In the genomic region with DNA sequence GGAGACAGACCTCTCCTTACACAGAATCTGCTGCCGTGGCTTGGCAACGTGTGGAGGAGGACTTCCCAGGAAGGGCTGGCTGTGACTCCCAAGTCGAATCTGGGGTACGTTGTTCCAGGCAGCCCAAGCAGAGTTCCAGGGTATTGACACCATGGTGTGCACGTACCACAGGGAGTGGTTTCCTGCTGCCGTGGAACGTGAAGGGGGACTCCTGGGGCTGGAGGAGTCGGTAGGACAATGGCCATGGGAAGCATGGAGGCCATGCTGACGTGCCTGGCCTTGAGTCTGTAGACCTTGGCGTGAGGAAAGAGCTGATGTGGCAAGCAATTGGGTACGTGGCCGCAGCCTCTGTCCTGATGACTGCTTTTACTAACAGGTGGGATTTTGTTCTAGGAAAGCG, we compare ENCODE assay signal across 16 cellular contexts.
DNase-seq lines count a peak whose midpoint lies in the region; ATAC-seq and TF ChIP-seq lines count a peak whose summit lies in the region.
"Had no signal": no experiment of that assay in that cellular context is flagged by ENCODE, and none has a peak within 500 bp of the region (broad histone marks: within the 10 kb centered on the region; RNA-seq: fewer than 3 reads in every experiment).

No MANE protein-coding gene starts in this region.

- no peak for TF ChIP-seq EP300 in esophagus muscularis mucosa (IDR thresholded peaks at IDR 0.05)

- DNase-seq in Caco-2 (no peak), GM23338 (ENCODE audit: low spot score) (no peak), esophagus muscularis mucosa (ENCODE audit: extremely low spot score) (peak; percentile 37), substantia nigra (lab: John Stamatoyannopoulos, UW) (no peak), ascending aorta (ENCODE audit: low spot score in 2 of 2) (no peak)
- no peak for DNase-seq in activated CD4-positive, alpha-beta memory T cell treated with anti-CD3 and anti-CD28 coated beads for 36 hours
- DNase-seq: ACHN; BE2C; C1 segment of cervical spinal cord; CD4-positive, CD25-positive, alpha-beta regulatory T cell; CD8-positive, alpha-beta memory T cell; COR-L47; GM23248; H7 had no signal

- 89% methylated on average over 13 of the region's 13 CpGs for WGBS in esophagus muscularis mucosa

- intact Hi-C loops in Caco-2 (cut with micrococcal nuclease; ENCODE audit: unreplicated experiment) (no loop called here), esophagus muscularis mucosa (cut with DNase I) (no loop called here), ascending aorta (cut with DNase I) (no loop called here)
- intact Hi-C loops in activated CD4-positive, alpha-beta memory T cell treated with anti-CD3 and anti-CD28 coated beads for 36 hours (cut with micrococcal nuclease), result no loop called here

- H3K4me3 Mint-ChIP-seq in Caco-2 (ENCODE audit: unreplicated experiment), result no peak overlapping the region
- no peak overlapping the region for H3K4me3 Mint-ChIP-seq in GM23338
- H3K4me3 Mint-ChIP-seq in activated CD4-positive, alpha-beta memory T cell treated with anti-CD3 and anti-CD28 coated beads for 36 hours, result no peak overlapping the region
- H3K4me3 Mint-ChIP-seq: CD4-positive, CD25-positive, alpha-beta regulatory T cell had no signal

- TF ChIP-seq CTCF in Caco-2 (IDR thresholded peaks at IDR 0.05; ENCODE audit: insufficient read depth in 1 of 2, low read depth in 1 of 2, low read length in 1 of 2, severe bottlenecking in 1 of 2, unreplicated experiment in 1 of 2), result no peak
- TF ChIP-seq CTCF in GM23338 (conservative IDR thresholded peaks at IDR 0.05; ENCODE audit: low read depth in 2 of 2), result no peak
- no peak for TF ChIP-seq CTCF in esophagus muscularis mucosa (IDR thresholded peaks at IDR 0.05)
- TF ChIP-seq CTCF in ascending aorta (IDR thresholded peaks at IDR 0.05), result no peak

- H3K27ac Mint-ChIP-seq in Caco-2 (ENCODE audit: unreplicated experiment) (peak overlapping the region; percentile 32), GM23338 (0 out of 2 replicates have a peak overlapping the region, but pooled peaks have one; percentile 11)
- no peak overlapping the region for H3K27ac Mint-ChIP-seq in activated CD4-positive, alpha-beta memory T cell treated with anti-CD3 and anti-CD28 coated beads for 36 hours
- H3K27ac Mint-ChIP-seq: CD4-positive, CD25-positive, alpha-beta regulatory T cell had no signal

- H3K9me3 Mint-ChIP-seq in Caco-2 (ENCODE audit: unreplicated experiment) (no peaks in the 10 kb centered on the region), GM23338 (no peaks in the 10 kb centered on the region)
- no peaks in the 10 kb centered on the region for H3K9me3 Mint-ChIP-seq in activated CD4-positive, alpha-beta memory T cell treated with anti-CD3 and anti-CD28 coated beads for 36 hours
- H3K9me3 Mint-ChIP-seq: CD4-positive, CD25-positive, alpha-beta regulatory T cell; CD8-positive, alpha-beta memory T cell had no signal

- H3K27me3 Mint-ChIP-seq in Caco-2 (ENCODE audit: insufficient read depth, unreplicated experiment), result no peaks in the 10 kb centered on the region
- H3K27me3 Mint-ChIP-seq in GM23338 (ENCODE audit: insufficient read depth, low read depth, poor library complexity), result peaks cover 2% of the 10 kb centered on the region
- no peaks in the 10 kb centered on the region for H3K27me3 Mint-ChIP-seq in activated CD4-positive, alpha-beta memory T cell treated with anti-CD3 and anti-CD28 coated beads for 36 hours
- H3K27me3 Mint-ChIP-seq: CD4-positive, CD25-positive, alpha-beta regulatory T cell; CD8-positive, alpha-beta memory T cell had no signal

- no peaks in the 10 kb centered on the region for H4K20me1 ChIP-seq in GM23338 (replicated peaks; ENCODE audit: insufficient read depth)

- H3K4me1 Mint-ChIP-seq in Caco-2 (ENCODE audit: low read depth, unreplicated experiment) (no peaks in the 10 kb centered on the region), GM23338 (no peaks in the 10 kb centered on the region; the same call in 2 of the 3 replicates)
- H3K4me1 Mint-ChIP-seq in activated CD4-positive, alpha-beta memory T cell treated with anti-CD3 and anti-CD28 coated beads for 36 hours (ENCODE audit: low read depth), result no peaks in the 10 kb centered on the region

- no peaks in the 10 kb centered on the region for H3F3A ChIP-seq in GM23338 (replicated peaks; ENCODE audit: low read depth)

- BruUV-seq in Caco-2 (replicated peaks; lab: Mats Ljungman, UMichigan), result no TSS peak

- H3K4me3 ChIP-seq in Caco-2 (ENCODE audit: low read depth, low read length) (no peak overlapping the region), GM23338 (no peak overlapping the region), esophagus muscularis mucosa (no peak overlapping the region), ascending aorta (no peak overlapping the region)
- H3K4me3 ChIP-seq: GM23248, K562 had no signal

- TF ChIP-seq POLR2A in esophagus muscularis mucosa (IDR thresholded peaks at IDR 0.05; ENCODE audit: low read depth), result no peak

- POLR2A ChIA-PET in Caco-2 (lab: Charles Lee), result no interaction called here
- POLR2A ChIA-PET in activated CD4-positive, alpha-beta memory T cell treated with anti-CD3 and anti-CD28 coated beads for 36 hours (lab: Charles Lee), result no interaction called here

- H3K4me1 ChIP-seq in Caco-2, result no peaks in the 10 kb centered on the region
- no peaks in the 10 kb centered on the region for H3K4me1 ChIP-seq in GM23338 (ENCODE audit: insufficient read depth)
- H3K4me1 ChIP-seq in esophagus muscularis mucosa, result no peaks in the 10 kb centered on the region
- no peaks in the 10 kb centered on the region for H3K4me1 ChIP-seq in ascending aorta
- H3K4me1 ChIP-seq: BE2C had no signal

- H3K27ac ChIP-seq in GM23338 (ENCODE audit: low read depth) (no peak overlapping the region), esophagus muscularis mucosa (replicated peaks in 1 of 4) (no peak overlapping the region), substantia nigra (ENCODE audit: low read depth, low read length, poor library complexity, severe bottlenecking) (peak overlapping the region; percentile 23), ascending aorta (no peak overlapping the region)
- H3K27ac ChIP-seq: GM23248 had no signal

- CTCF ChIA-PET in Caco-2 (lab: Charles Lee), result no interaction called here
- CTCF ChIA-PET in activated CD4-positive, alpha-beta memory T cell treated with anti-CD3 and anti-CD28 coated beads for 36 hours (lab: Charles Lee), result no interaction called here

- H3K36me3 Mint-ChIP-seq in Caco-2 (ENCODE audit: insufficient read depth, unreplicated experiment), result peaks cover 57% of the 10 kb centered on the region
- H3K36me3 Mint-ChIP-seq in GM23338 (ENCODE audit: low read depth), result peaks cover 6% of the 10 kb centered on the region; the same call in 2 of the 3 replicates
- H3K36me3 Mint-ChIP-seq in activated CD4-positive, alpha-beta memory T cell treated with anti-CD3 and anti-CD28 coated beads for 36 hours, result peaks cover 15% of the 10 kb centered on the region

- H3K9me3 ChIP-seq in Caco-2, result no peaks in the 10 kb centered on the region
- H3K9me3 ChIP-seq in esophagus muscularis mucosa, result no peaks in the 10 kb centered on the region
- no peaks in the 10 kb centered on the region for H3K9me3 ChIP-seq in ascending aorta
- H3K9me3 ChIP-seq: BE2C had no signal

- no peaks in the 10 kb centered on the region for H3K9me2 ChIP-seq in GM23338 (ENCODE audit: insufficient read depth)

- H3K79me2 ChIP-seq in GM23338 (replicated peaks; ENCODE audit: insufficient read depth), result no peaks in the 10 kb centered on the region

- H2AFZ ChIP-seq in GM23338, result no peak overlapping the region
- H2AFZ ChIP-seq: GM23248 had no signal

- H3K4me2 ChIP-seq in GM23338, result no peak overlapping the region

- ATAC-seq in GM23338, result no peak
- ATAC-seq: HCT116, K562 had no signal

- H3K36me3 ChIP-seq in Caco-2 (ENCODE audit: control insufficient read depth, insufficient read depth, low read length), result no peaks in the 10 kb centered on the region; the same call in 1 of the 2 replicates
- H3K36me3 ChIP-seq in GM23338 (ENCODE audit: insufficient read depth), result no peaks in the 10 kb centered on the region
- peaks cover 0 to 13% (median 3%) of the 10 kb centered on the region in 4 donors for H3K36me3 ChIP-seq in esophagus muscularis mucosa
- peaks cover 3 to 11% of the 10 kb centered on the region in 2 donors for H3K36me3 ChIP-seq in ascending aorta

- H3K27me3 ChIP-seq in Caco-2 (replicated peaks; ENCODE audit: control insufficient read depth, insufficient read depth, low read length), result no peaks in the 10 kb centered on the region
- no peaks in the 10 kb centered on the region for H3K27me3 ChIP-seq in GM23338 (ENCODE audit: insufficient read depth)
- H3K27me3 ChIP-seq in esophagus muscularis mucosa, result no peaks in the 10 kb centered on the region
- H3K27me3 ChIP-seq in ascending aorta, result no peaks in the 10 kb centered on the region
- H3K27me3 ChIP-seq: BE2C had no signal

TF ChIP-seq in GM23338, 12 proteins besides CTCF, POLR2A, EP300 and RAD21:
- TF ChIP-seq, protein P1, sequence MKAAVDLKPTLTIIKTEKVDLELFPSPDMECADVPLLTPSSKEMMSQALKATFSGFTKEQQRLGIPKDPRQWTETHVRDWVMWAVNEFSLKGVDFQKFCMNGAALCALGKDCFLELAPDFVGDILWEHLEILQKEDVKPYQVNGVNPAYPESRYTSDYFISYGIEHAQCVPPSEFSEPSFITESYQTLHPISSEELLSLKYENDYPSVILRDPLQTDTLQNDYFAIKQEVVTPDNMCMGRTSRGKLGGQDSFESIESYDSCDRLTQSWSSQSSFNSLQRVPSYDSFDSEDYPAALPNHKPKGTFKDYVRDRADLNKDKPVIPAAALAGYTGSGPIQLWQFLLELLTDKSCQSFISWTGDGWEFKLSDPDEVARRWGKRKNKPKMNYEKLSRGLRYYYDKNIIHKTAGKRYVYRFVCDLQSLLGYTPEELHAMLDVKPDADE (IDR thresholded peaks at IDR 0.05), result no peak
